2 cellular contexts compared by ENCODE assay signal in genomic region chr1:5603353-5604104, GRCh38.
TF ChIP-seq lines count a peak whose summit lies in the region.

No MANE protein-coding gene starts in this region.

TF ChIP-seq in K562, 482 proteins besides CTCF, POLR2A, EP300 and RAD21 (continues in another document):
- TF ChIP-seq ZNF586 (CRISPR knock-in tag; conservative IDR thresholded peaks at IDR 0.05) (no peak), MLLT1 (IDR thresholded peaks at IDR 0.05) (no peak), KAT2B (IDR thresholded peaks at IDR 0.05; ENCODE audit: low read depth, low read length) (no peak), HBP1 (CRISPR knock-in tag; IDR thresholded peaks at IDR 0.05) (0 out of 2 replicates have a peak, but pooled peaks have one; percentile 59), ZNF512 (tag; IDR thresholded peaks at IDR 0.05) (peak; percentile 74), ZBTB7A (IDR thresholded peaks at IDR 0.05; ENCODE audit: borderline replicate concordance, control insufficient read depth, low read depth, low read length) (no peak), TSC22D4 (tag; IDR thresholded peaks at IDR 0.05) (no peak), RFX5 (IDR thresholded peaks at IDR 0.05; ENCODE audit: low read depth, low read length) (no peak), RAD51 (IDR thresholded peaks at IDR 0.05; ENCODE audit: borderline replicate concordance, low read depth) (no peak), THRB (CRISPR knock-in tag; conservative IDR thresholded peaks at IDR 0.05) (0 out of 2 replicates have a peak, but pooled peaks have one; percentile 22), PML (IDR thresholded peaks at IDR 0.05; ENCODE audit: low read length) (no peak), ASH1L (IDR thresholded peaks at IDR 0.05; ENCODE audit: borderline replicate concordance, low read depth, partially characterized antibody) (no peak), RREB1 (CRISPR knock-in tag; IDR thresholded peaks at IDR 0.05) (no peak), MCM5 (IDR thresholded peaks at IDR 0.05; ENCODE audit: low read depth) (no peak), KLF10 (CRISPR knock-in tag; IDR thresholded peaks at IDR 0.05) (no peak), ZNF57 (CRISPR knock-in tag; IDR thresholded peaks at IDR 0.05) (no peak)

TF ChIP-seq in HepG2, 621 proteins besides CTCF, POLR2A, EP300 and RAD21:
- TF ChIP-seq ZHX1 (CRISPR knock-in tag; IDR thresholded peaks at IDR 0.05; ENCODE audit: low read depth) (no peak), ZSCAN12 (CRISPR knock-in tag; IDR thresholded peaks at IDR 0.05) (no peak), BATF2 (CRISPR knock-in tag; IDR thresholded peaks at IDR 0.05) (no peak), GPBP1L1 (CRISPR knock-in tag; IDR thresholded peaks at IDR 0.05) (no peak), RARG (CRISPR knock-in tag; IDR thresholded peaks at IDR 0.05; ENCODE audit: low read depth) (no peak), AKNA (CRISPR knock-in tag; IDR thresholded peaks at IDR 0.05; ENCODE audit: borderline replicate concordance) (no peak), SMAD3 (CRISPR knock-in tag; IDR thresholded peaks at IDR 0.05) (no peak), TRIM22 (IDR thresholded peaks at IDR 0.05) (no peak), ZNF225 (CRISPR knock-in tag; IDR thresholded peaks at IDR 0.05) (no peak), MATR3 (CRISPR knock-in tag; IDR thresholded peaks at IDR 0.05) (no peak), TSC22D2 (CRISPR knock-in tag; IDR thresholded peaks at IDR 0.05; ENCODE audit: borderline replicate concordance) (no peak)
